ENCODE assay signal across 7 cellular contexts in genomic region chrX:70030242-70030823, GRCh38. TPM values are rescaled to one million over a fixed set of nuclear protein-coding genes. Genes with fewer than 3 reads are reported as not detected.
A peak's percentile ranks its signal among the peaks of the same experiment; 100 is the strongest.
DNase-seq lines count a peak whose midpoint lies in the region; ATAC-seq and TF ChIP-seq lines count a peak whose summit lies in the region.

No MANE protein-coding gene starts in this region.

- H3K9ac ChIP-seq in SU-DHL-6 (ENCODE audit: low read length) = no peak overlapping the region

- no peaks in the 10 kb centered on the region for H3F3A ChIP-seq in SU-DHL-6 (ENCODE audit: insufficient read depth)

- TF ChIP-seq CTCF in SU-DHL-6 (IDR thresholded peaks at IDR 0.05; ENCODE audit: insufficient read depth, low read length, poor library complexity, severe bottlenecking) (peak; percentile 28), cardiac fibroblast (IDR thresholded peaks at IDR 0.05; ENCODE audit: low read depth, low read length) (peak; percentile 78)

- ATAC-seq in GM21717 (IDR thresholded peaks at IDR 0.05; ENCODE audit: unreplicated experiment) = peak; percentile 76

- no peak overlapping the region for H3K4me2 ChIP-seq in SU-DHL-6 (ENCODE audit: low read depth, low read length, poor library complexity, severe bottlenecking)

- in situ Hi-C loops in G401 (cut with HindIII; ENCODE audit: low sequenced_read_pairs) = no loop called here

- H4K20me1 ChIP-seq in SU-DHL-6 (ENCODE audit: low read depth, low read length) = no peaks in the 10 kb centered on the region

- H3K36me3 ChIP-seq in SU-DHL-6 (ENCODE audit: low read length) = no peaks in the 10 kb centered on the region

- no peaks in the 10 kb centered on the region for H3K27me3 ChIP-seq in SU-DHL-6 (ENCODE audit: low read length)

- DNase-seq in G401 (ENCODE audit: low spot score) = peak; percentile 61
- peak; percentile 11 for DNase-seq in LoVo (ENCODE audit: low spot score)
- peak; percentile 72 to 75 for DNase-seq in cardiac fibroblast (ENCODE audit: low read depth in 2 of 2)
- DNase-seq in kidney tubule cell (ENCODE audit: low spot score) = peak; percentile 58
- peak; percentile 51 for DNase-seq in stimulated activated CD8-positive, alpha-beta memory T cell treated with anti-CD3 and anti-CD28 coated beads, Interleukin-4, amount 100 ng/mL, for 48 hours

- no peak overlapping the region for H3K27ac ChIP-seq in SU-DHL-6 (ENCODE audit: low read depth, low read length)

- H3K79me2 ChIP-seq in SU-DHL-6 (ENCODE audit: insufficient read depth, low read length) = no peaks in the 10 kb centered on the region

- no peak overlapping the region for H2AFZ ChIP-seq in SU-DHL-6 (ENCODE audit: low read depth, low read length, severe bottlenecking)

- no peaks in the 10 kb centered on the region for H3K9me2 ChIP-seq in SU-DHL-6 (replicated peaks; ENCODE audit: insufficient read depth, low read length)

- H3K4me3 ChIP-seq in SU-DHL-6 (ENCODE audit: insufficient read depth, low read length, poor library complexity, severe bottlenecking) (no peak overlapping the region), cardiac fibroblast (replicated peaks in 1 of 2; ENCODE audit: low read depth in 2 of 2, low read length in 2 of 2) (no peak overlapping the region)

- H3K9me3 ChIP-seq in SU-DHL-6 (ENCODE audit: insufficient read depth, low read length) = no peaks in the 10 kb centered on the region

RNA-seq across cellular contexts. Expression of gene AWAT2, which starts 19.4 kb away (rescaled TPM):
- not detected in 2 replicates for total RNA-seq in G401 (2014; rRNA removed; shearing (Covaris generic))

RNA-seq across cellular contexts. Expression of gene OTUD6A, which starts 31.9 kb away (rescaled TPM):
- total RNA-seq in G401 (2014; rRNA removed; shearing (Covaris generic)) = not detected in 2 replicates

Comparison
In these comparisons a context has a peak if more than half of its experiments do, and no peak if none do; other contexts are left out.
1. DNase-seq: peak in every context shown above with its lines; median percentile 74 in cardiac fibroblast; 61 in G401; 58 in kidney tubule cell; 51 in stimulated activated CD8-positive, alpha-beta memory T cell treated with anti-CD3 and anti-CD28 coated beads, Interleukin-4, amount 100 ng/mL, for 48 hours; 11 in LoVo.